19 cellular contexts compared by ENCODE assay signal in genomic region chr2:86309966-86310365, GRCh38. TPM values are rescaled to one million over a fixed set of nuclear protein-coding genes. Genes with fewer than 3 reads are reported as not detected.
"Had no signal": no experiment of that assay in that cellular context is flagged by ENCODE, and none has a peak within 500 bp of the region (broad histone marks: within the 10 kb centered on the region; RNA-seq: fewer than 3 reads in every experiment).

No MANE protein-coding gene starts in this region.

- H3K9me3 ChIP-seq: psoas muscle, spleen, thyroid gland had no signal

- DNase-seq: activated B cell treated with CpG ODN at 0.5 μM for 24 hours; activated CD4-positive, alpha-beta T cell treated with anti-CD3 and anti-CD28 coated beads for 48 hours; activated CD8-positive, alpha-beta T cell treated with anti-CD3 and anti-CD28 coated beads for 36 hours; activated naive CD4-positive, alpha-beta T cell treated with anti-CD3 and anti-CD28 coated beads for 36 hours; activated T-cell treated with anti-CD3 and anti-CD28 coated beads, Interleukin-2, amount 50 U/mL, for 24 hours; immature natural killer cell; naive thymus-derived CD8-positive, alpha-beta T cell; psoas muscle; spleen; stimulated activated CD4-positive, alpha-beta T cell treated with anti-CD3 and anti-CD28 coated beads, Interleukin-4, amount 100 ng/mL, for 4 hours; stimulated activated naive B cell treated with anti-CD40 and anti-IgM and Interleukin-4, amounts not matched to agents 10 μg/mL and 1 μg/mL and 100 μg/mL, for 72 hours; SW 1271; T-helper 2 cell; thyroid gland had no signal

- H3K36me3 Mint-ChIP-seq: immature natural killer cell; memory B cell; naive thymus-derived CD8-positive, alpha-beta T cell; stimulated activated naive B cell treated with anti-CD40 and anti-IgM and Interleukin-4, amounts not matched to agents 10 μg/mL and 1 μg/mL and 100 μg/mL, for 72 hours had no signal

- H3K27ac ChIP-seq: coronary artery, spleen, thyroid gland had no signal

- H3K27me3 Mint-ChIP-seq: activated T-cell treated with anti-CD3 and anti-CD28 coated beads, Interleukin-2, amount 50 U/mL, for 24 hours had no signal

- H3K4me3 ChIP-seq: coronary artery, psoas muscle, spleen, thyroid gland had no signal

- H3K27me3 ChIP-seq: thyroid gland had no signal

- ATAC-seq: activated CD8-positive, alpha-beta T cell treated with anti-CD3 and anti-CD28 coated beads for 36 hours; naive thymus-derived CD8-positive, alpha-beta T cell; sciatic nerve; stimulated activated naive B cell treated with anti-CD40 and anti-IgM and Interleukin-4, amounts not matched to agents 10 μg/mL and 1 μg/mL and 100 μg/mL, for 72 hours had no signal

- H3K9me3 Mint-ChIP-seq: activated B cell treated with CpG ODN at 0.5 μM for 24 hours; activated CD8-positive, alpha-beta T cell treated with anti-CD3 and anti-CD28 coated beads for 36 hours; activated naive CD4-positive, alpha-beta T cell treated with anti-CD3 and anti-CD28 coated beads for 36 hours; activated T-cell treated with anti-CD3 and anti-CD28 coated beads, Interleukin-2, amount 50 U/mL, for 24 hours; immature natural killer cell; memory B cell; naive thymus-derived CD8-positive, alpha-beta T cell; stimulated activated naive B cell treated with anti-CD40 and anti-IgM and Interleukin-4, amounts not matched to agents 10 μg/mL and 1 μg/mL and 100 μg/mL, for 72 hours had no signal

- H3K4me1 ChIP-seq: spleen, thyroid gland had no signal

- H3K4me1 Mint-ChIP-seq: activated B cell treated with CpG ODN at 0.5 μM for 24 hours; immature natural killer cell; memory B cell; naive thymus-derived CD8-positive, alpha-beta T cell; stimulated activated naive B cell treated with anti-CD40 and anti-IgM and Interleukin-4, amounts not matched to agents 10 μg/mL and 1 μg/mL and 100 μg/mL, for 72 hours had no signal

- H3K27ac Mint-ChIP-seq: activated B cell treated with CpG ODN at 0.5 μM for 24 hours; activated CD8-positive, alpha-beta T cell treated with anti-CD3 and anti-CD28 coated beads for 36 hours; activated naive CD4-positive, alpha-beta T cell treated with anti-CD3 and anti-CD28 coated beads for 36 hours; activated T-cell treated with anti-CD3 and anti-CD28 coated beads, Interleukin-2, amount 50 U/mL, for 24 hours; immature natural killer cell; memory B cell; stimulated activated naive B cell treated with anti-CD40 and anti-IgM and Interleukin-4, amounts not matched to agents 10 μg/mL and 1 μg/mL and 100 μg/mL, for 72 hours had no signal

- H3K36me3 ChIP-seq: spleen, thyroid gland had no signal

- H3K4me3 Mint-ChIP-seq: activated B cell treated with CpG ODN at 0.5 μM for 24 hours; activated CD8-positive, alpha-beta T cell treated with anti-CD3 and anti-CD28 coated beads for 36 hours; activated naive CD4-positive, alpha-beta T cell treated with anti-CD3 and anti-CD28 coated beads for 36 hours; activated T-cell treated with anti-CD3 and anti-CD28 coated beads, Interleukin-2, amount 50 U/mL, for 24 hours; brain; immature natural killer cell; memory B cell; naive thymus-derived CD8-positive, alpha-beta T cell; stimulated activated naive B cell treated with anti-CD40 and anti-IgM and Interleukin-4, amounts not matched to agents 10 μg/mL and 1 μg/mL and 100 μg/mL, for 72 hours had no signal

RNA-seq across cellular contexts. Expression of gene REEP1, which starts 27.5 kb away (rescaled TPM):
- total RNA-seq: activated B cell treated with CpG ODN at 0.5 μM for 24 hours, osteocyte had no signal
- polyA plus RNA-seq: immature natural killer cell; naive thymus-derived CD8-positive, alpha-beta T cell had no signal
